15 cellular contexts compared by ENCODE assay signal in the genomic region with DNA sequence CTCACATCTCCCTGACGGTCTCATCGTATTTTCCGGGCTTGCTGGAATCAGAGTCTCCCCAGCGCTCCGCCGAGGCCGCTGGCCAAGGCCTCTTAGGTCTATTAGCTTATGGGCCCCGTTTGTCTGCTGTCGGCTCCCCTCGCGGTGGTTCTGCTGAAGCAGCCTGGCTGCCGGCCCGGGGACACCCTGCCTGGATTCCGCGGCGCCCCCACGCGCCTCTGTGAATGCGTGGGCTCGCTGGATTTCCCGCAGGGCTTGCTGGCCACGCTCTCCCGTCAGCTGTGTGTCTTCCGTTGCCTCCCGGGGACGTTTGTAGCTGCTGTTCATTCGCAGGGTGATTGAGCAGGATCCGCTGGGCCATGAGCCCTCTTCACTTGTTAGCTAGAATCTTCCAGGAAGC. TPM values are rescaled to one million over a fixed set of nuclear protein-coding genes. Genes with fewer than 3 reads are reported as not detected.
DNase-seq lines count a peak whose midpoint lies in the region; ATAC-seq, FAIRE-seq and TF ChIP-seq lines count a peak whose summit lies in the region.
"Had no signal": no experiment of that assay in that cellular context is flagged by ENCODE, and none has a peak within 500 bp of the region (broad histone marks: within the 10 kb centered on the region; RNA-seq: fewer than 3 reads in every experiment).

No MANE protein-coding gene starts in this region.

- intact Hi-C loops in mucosa of descending colon (cut with DNase I, micrococcal nuclease): no loop called here
- intact Hi-C loops in activated CD4-positive, alpha-beta memory T cell treated with anti-CD3 and anti-CD28 coated beads for 36 hours (cut with micrococcal nuclease): no loop called here

- no peak overlapping the region for H3K14ac ChIP-seq in H1 (ENCODE audit: insufficient read length)

- H3K18ac ChIP-seq in H1 (ENCODE audit: extremely low read depth, low read length): no peak overlapping the region

- H3K9me3 Mint-ChIP-seq in WTC11 (no peaks in the 10 kb centered on the region), nephron progenitor cell (no peaks in the 10 kb centered on the region)
- H3K9me3 Mint-ChIP-seq in activated CD4-positive, alpha-beta memory T cell treated with anti-CD3 and anti-CD28 coated beads for 36 hours: no peaks in the 10 kb centered on the region
- H3K9me3 Mint-ChIP-seq: CD8-positive, alpha-beta T cell had no signal

- peaks cover 0 to 3% of the 10 kb centered on the region in 2 experiments for H4K20me1 ChIP-seq in H1 (replicated peaks in 1 of 2; ENCODE audit: control insufficient read depth in 1 of 2, insufficient read depth in 2 of 2, low read length in 2 of 2)

- H3K79me2 ChIP-seq in H1 (ENCODE audit: control insufficient read depth in 1 of 2, insufficient read depth in 2 of 2, low read length in 2 of 2): no peaks in the 10 kb centered on the region

- no peak overlapping the region for H4K91ac ChIP-seq in H1 (replicated peaks; ENCODE audit: insufficient read length, low read length)

- no peaks in the 10 kb centered on the region; the same call in 1 of the 2 replicates for H3K23me2 ChIP-seq in H1 (ENCODE audit: low read depth, low read length)

- H3K4me1 Mint-ChIP-seq in WTC11 (0 out of 2 replicates have a peak, but pooled peaks cover 4% of the 10 kb centered on the region), nephron progenitor cell (peaks cover 33% of the 10 kb centered on the region)
- no peaks in the 10 kb centered on the region for H3K4me1 Mint-ChIP-seq in activated CD4-positive, alpha-beta memory T cell treated with anti-CD3 and anti-CD28 coated beads for 36 hours (ENCODE audit: low read depth)

- no peak for TF ChIP-seq EP300 in H1 (IDR thresholded peaks at IDR 0.05; ENCODE audit: borderline replicate concordance in 1 of 2, low read depth in 2 of 2, low read length in 2 of 2)
- TF ChIP-seq EP300 in suprapubic skin (IDR thresholded peaks at IDR 0.05): no peak

- no peaks in the 10 kb centered on the region for H3K79me1 ChIP-seq in H1 (ENCODE audit: low read depth, low read length)

- no peak for TF ChIP-seq RAD21 in H1 (IDR thresholded peaks at IDR 0.05 in 1 of 2, conservative IDR thresholded peaks at IDR 0.05 in 1 of 2; ENCODE audit: low read depth in 2 of 2, low read length in 2 of 2)

- H2BK12ac ChIP-seq in H1 (ENCODE audit: low read depth, low read length): no peak overlapping the region

- no peak overlapping the region for H3K4me2 ChIP-seq in H1 (ENCODE audit: insufficient read depth in 1 of 2, low read depth in 2 of 2, low read length in 2 of 2)

- H3K27me3 ChIP-seq in H1 (replicated peaks in 1 of 4; ENCODE audit: control insufficient read depth in 3 of 4, extremely low read depth in 1 of 4, insufficient read depth in 3 of 4, low read length in 3 of 4): no peaks in the 10 kb centered on the region
- H3K27me3 ChIP-seq in suprapubic skin: no peaks in the 10 kb centered on the region
- H3K27me3 ChIP-seq: MG63 had no signal

- H4K8ac ChIP-seq in H1 (ENCODE audit: extremely low read depth, insufficient read depth, low read length): peak overlapping the region; percentile 3; the same call in 1 of the 2 replicates

- H3K27me3 Mint-ChIP-seq in WTC11 (ENCODE audit: low read depth) (no peaks in the 10 kb centered on the region), nephron progenitor cell (ENCODE audit: low read depth, poor library complexity) (no peaks in the 10 kb centered on the region)
- no peaks in the 10 kb centered on the region for H3K27me3 Mint-ChIP-seq in activated CD4-positive, alpha-beta memory T cell treated with anti-CD3 and anti-CD28 coated beads for 36 hours

- TF ChIP-seq POLR2A in H1 (IDR thresholded peaks at IDR 0.05; ENCODE audit: control extremely low read depth in 1 of 2, low read depth in 2 of 2, low read length in 2 of 2): no peak
- no peak for TF ChIP-seq POLR2A in suprapubic skin (IDR thresholded peaks at IDR 0.05)

- H3K4me1 ChIP-seq in H1 (replicated peaks in 1 of 4; ENCODE audit: control insufficient read depth in 3 of 4, insufficient read depth in 4 of 4, low read length in 3 of 4): peaks cover 0 to 2% (median 0%) of the 10 kb centered on the region in 4 experiments; a peak in 2 of 7 replicates
- H3K4me1 ChIP-seq in suprapubic skin: no peaks in the 10 kb centered on the region
- H3K4me1 ChIP-seq in mucosa of descending colon (ENCODE audit: low read depth): no peaks in the 10 kb centered on the region

- no peak overlapping the region for H4K5ac ChIP-seq in H1 (ENCODE audit: insufficient read length, low read depth, low read length)

- H2BK15ac ChIP-seq in H1 (ENCODE audit: low read length): no peak overlapping the region

- H3K4me3 Mint-ChIP-seq in WTC11 (no peak overlapping the region), nephron progenitor cell (no peak overlapping the region)
- H3K4me3 Mint-ChIP-seq in activated CD4-positive, alpha-beta memory T cell treated with anti-CD3 and anti-CD28 coated beads for 36 hours: no peak overlapping the region
- H3K4me3 Mint-ChIP-seq: CD8-positive, alpha-beta T cell had no signal

- H2AK5ac ChIP-seq in H1 (ENCODE audit: low read depth, low read length): no peak overlapping the region

- H2BK5ac ChIP-seq in H1 (ENCODE audit: low read depth, low read length): no peak overlapping the region

- no peak for FAIRE-seq in H1 (lab: Jason Lieb, UNC)

- POLR2A ChIA-PET in WTC11 (lab: Charles Lee) (no interaction called here), H1 (lab: Charles Lee; ENCODE audit: partially characterized antibody) (interaction anchor here (1.3 kb wide), 1 partner anchor 14 kb away, joined by 3 read pairs; no protein-coding TSS in a partner anchor)
- POLR2A ChIA-PET in activated CD4-positive, alpha-beta memory T cell treated with anti-CD3 and anti-CD28 coated beads for 36 hours (lab: Charles Lee): no interaction called here

- no peaks in the 10 kb centered on the region for H3K9me3 ChIP-seq in H1 (ENCODE audit: insufficient read depth in 2 of 2, low read depth in 1 of 2, low read length in 1 of 2)
- no peaks in the 10 kb centered on the region for H3K9me3 ChIP-seq in suprapubic skin
- H3K9me3 ChIP-seq in mucosa of descending colon: no peaks in the 10 kb centered on the region
- H3K9me3 ChIP-seq: MG63 had no signal

- 81% methylated on average over 23 of the region's 28 CpGs; no CpG with 5 or more reads in 1 of the 2 experiments for WGBS in H1 (ENCODE audit: extremely low coverage in 1 of 2, insufficient coverage in 1 of 2, insufficient read length in 1 of 2, insufficient replicate concordance in 2 of 2, low coverage in 1 of 2, low lambda C conversion rate in 2 of 2, missing lambda C conversion rate in 1 of 2), 2 experiments
- WGBS in suprapubic skin: 72% methylated on average over 28 of the region's 28 CpGs

- no peak overlapping the region for H3K56ac ChIP-seq in H1 (replicated peaks; ENCODE audit: insufficient read length, low read depth, low read length)

- CTCF ChIA-PET in WTC11 (lab: Charles Lee) (interaction anchor here (0.7 to 1.1 kb wide), 4 partner anchors 9 to 103 kb away, joined by 3 read pairs; no protein-coding TSS in a partner anchor), H1 (lab: Charles Lee; ENCODE audit: partially characterized antibody) (interaction anchor here (1.1 kb wide), 2 partner anchors 19 to 27 kb away, joined by 3 read pairs; no protein-coding TSS in a partner anchor)
- CTCF ChIA-PET in activated CD4-positive, alpha-beta memory T cell treated with anti-CD3 and anti-CD28 coated beads for 36 hours (lab: Charles Lee): no interaction called here

- H2AFZ ChIP-seq in H1 (ENCODE audit: low read length): no peak overlapping the region; the same call in 1 of the 2 replicates

- ATAC-seq in WTC11 (no peak; the same call in 1 of the 2 replicates), HG02970 (IDR thresholded peaks at IDR 0.05; ENCODE audit: low FRiP score, unreplicated experiment) (no peak), mucosa of descending colon (no peak)
- ATAC-seq: CD8-positive, alpha-beta T cell; Panc1 had no signal

- H3K4me3 ChIP-seq in H1 (ENCODE audit: extremely low read depth in 1 of 4, insufficient read depth in 2 of 4, low read depth in 3 of 4, low read length in 4 of 4) (no peak overlapping the region), suprapubic skin (no peak overlapping the region), mucosa of descending colon (no peak overlapping the region)
- H3K4me3 ChIP-seq: MG63 had no signal

- H3K27ac ChIP-seq in H1 (ENCODE audit: low read depth, low read length): no peak overlapping the region
- no peak overlapping the region for H3K27ac ChIP-seq in suprapubic skin

- H3K27ac Mint-ChIP-seq in WTC11 (peak overlapping the region; percentile 72), nephron progenitor cell (peak overlapping the region; percentile 95)
- no peak overlapping the region for H3K27ac Mint-ChIP-seq in activated CD4-positive, alpha-beta memory T cell treated with anti-CD3 and anti-CD28 coated beads for 36 hours
- H3K27ac Mint-ChIP-seq: CD8-positive, alpha-beta T cell had no signal

- no peak overlapping the region for H3K9ac ChIP-seq in H1 (replicated peaks in 1 of 4; ENCODE audit: extremely low read depth in 1 of 4, low read depth in 3 of 4, low read length in 3 of 4)

- no peaks in the 10 kb centered on the region for H3K36me3 ChIP-seq in H1 (ENCODE audit: control insufficient read depth in 2 of 4, insufficient read depth in 4 of 4, low read length in 3 of 4)
- H3K36me3 ChIP-seq in suprapubic skin: no peaks in the 10 kb centered on the region
- H3K36me3 ChIP-seq in mucosa of descending colon (ENCODE audit: low read depth): no peaks in the 10 kb centered on the region
- H3K36me3 ChIP-seq: MG63 had no signal

- TF ChIP-seq CTCF in WTC11 (IDR thresholded peaks at IDR 0.05): no peak
- 0 out of 4 replicates have a peak, but pooled peaks of 1 of the 3 experiments have one; percentile 3 for TF ChIP-seq CTCF in H1 (IDR thresholded peaks at IDR 0.05; ENCODE audit: control extremely low read depth in 1 of 3, insufficient read depth in 1 of 3, low read depth in 1 of 3, low read length in 3 of 3)
- TF ChIP-seq CTCF in nephron progenitor cell (IDR thresholded peaks at IDR 0.05): no peak
- TF ChIP-seq CTCF in suprapubic skin (IDR thresholded peaks at IDR 0.05): no peak
- TF ChIP-seq CTCF in mucosa of descending colon (IDR thresholded peaks at IDR 0.05): no peak

- H3K4ac ChIP-seq in H1 (replicated peaks; ENCODE audit: insufficient read length, low read depth, low read length): no peak overlapping the region

- no peak overlapping the region for H2BK120ac ChIP-seq in H1 (replicated peaks; ENCODE audit: low read depth, low read length)

- H3K36me3 Mint-ChIP-seq in WTC11: no peaks in the 10 kb centered on the region
- H3K36me3 Mint-ChIP-seq in nephron progenitor cell (ENCODE audit: low read depth): no peaks in the 10 kb centered on the region
- H3K36me3 Mint-ChIP-seq in activated CD4-positive, alpha-beta memory T cell treated with anti-CD3 and anti-CD28 coated beads for 36 hours: no peaks in the 10 kb centered on the region
- H3K36me3 Mint-ChIP-seq: CD8-positive, alpha-beta T cell had no signal

- DNase-seq in WTC11 (ENCODE audit: low spot score) (no peak), H1 (ENCODE audit: low read depth in 1 of 2, low spot score in 2 of 2) (no peak), nephron progenitor cell (peak; percentile 26), suprapubic skin (ENCODE audit: low spot score in 2 of 2) (peak; percentile 44 to 59), mucosa of descending colon (no peak)
- DNase-seq in activated CD4-positive, alpha-beta memory T cell treated with anti-CD3 and anti-CD28 coated beads for 36 hours: no peak
- DNase-seq: CD8-positive, alpha-beta T cell; MG63; NCI-H1105; NCI-H187 treated with DMSO at 0.1 percent for 48 hours; NCI-H446 treated with DMSO at 0.1 percent for 48 hours; NCI-H774; Right ventricle myocardium superior had no signal

- H3K23ac ChIP-seq in H1 (ENCODE audit: insufficient read length): no peak overlapping the region

- no peak overlapping the region for H2BK20ac ChIP-seq in H1 (ENCODE audit: low read length)

RNA-seq across cellular contexts. Expression of gene LRRC3, which starts 8.4 kb away (rescaled TPM):
- total RNA-seq in WTC11 (2021) (4.4 to 5.7 TPM (median 4.7 TPM) in 3 replicates), suprapubic skin (1 to 10 TPM; 3.9 to 6.2 (median 4.7) TPM), mucosa of descending colon (10 to 100 TPM in 1 of 3 donors, 1 to 10 TPM in 2; 2.1 to 17.9 (median 2.7) TPM)
- 5.4 and 5.9 TPM in 2 replicates for total RNA-seq in H1 (2021; fragmentation: NEBNext Ultra II Directional; extraction: Animal tissue kit (Norgen Biotek cat#: 25700))
- 3.1 and 4.7 TPM in 2 replicates for polyA plus RNA-seq in H1 (2011; rRNA removed)
- 2.7 TPM for polyA plus RNA-seq in H1 (2011; cell fraction: cytosol; rRNA removed)
- polyA plus RNA-seq in H1 (2011; cell fraction: nucleus; rRNA removed): 3.4 TPM
- polyA plus RNA-seq in H1 (2012, experiment 1 of 2): 2.7 to 3.3 TPM (median 3.0 TPM) in 4 replicates
- 2.7 TPM for polyA plus RNA-seq in H1 (2012, experiment 2 of 2)
- 4.4 TPM for polyA plus RNA-seq in H1 (2013, experiment 1 of 2)
- 4.9 TPM for polyA plus RNA-seq in H1 (2013, experiment 2 of 2)
- 2.8 and 3.0 TPM in 2 replicates for polyA minus RNA-seq in H1 (2011; rRNA and poly(A)+ RNA removed)
- 3.1 TPM for polyA minus RNA-seq in H1 (2011; cell fraction: cytosol; rRNA and poly(A)+ RNA removed)
- 3.7 TPM for polyA minus RNA-seq in H1 (2011; cell fraction: nucleus; rRNA and poly(A)+ RNA removed)
- 1 to 10 TPM; 2.6 to 2.8 TPM for total RNA-seq in activated CD4-positive, alpha-beta memory T cell treated with anti-CD3 and anti-CD28 coated beads for 36 hours

Comparison
In these comparisons a context has a peak if more than half of its experiments do, and no peak if none do; other contexts are left out.
1. DNase-seq: peak in nephron progenitor cell (single experiment) and suprapubic skin (2 of 2); none in WTC11 (single experiment), H1 (0 of 2), mucosa of descending colon (0 of 3) and activated CD4-positive, alpha-beta memory T cell treated with anti-CD3 and anti-CD28 coated beads for 36 hours (single experiment).